11 cellular contexts compared by ENCODE assay signal in the genomic region with DNA sequence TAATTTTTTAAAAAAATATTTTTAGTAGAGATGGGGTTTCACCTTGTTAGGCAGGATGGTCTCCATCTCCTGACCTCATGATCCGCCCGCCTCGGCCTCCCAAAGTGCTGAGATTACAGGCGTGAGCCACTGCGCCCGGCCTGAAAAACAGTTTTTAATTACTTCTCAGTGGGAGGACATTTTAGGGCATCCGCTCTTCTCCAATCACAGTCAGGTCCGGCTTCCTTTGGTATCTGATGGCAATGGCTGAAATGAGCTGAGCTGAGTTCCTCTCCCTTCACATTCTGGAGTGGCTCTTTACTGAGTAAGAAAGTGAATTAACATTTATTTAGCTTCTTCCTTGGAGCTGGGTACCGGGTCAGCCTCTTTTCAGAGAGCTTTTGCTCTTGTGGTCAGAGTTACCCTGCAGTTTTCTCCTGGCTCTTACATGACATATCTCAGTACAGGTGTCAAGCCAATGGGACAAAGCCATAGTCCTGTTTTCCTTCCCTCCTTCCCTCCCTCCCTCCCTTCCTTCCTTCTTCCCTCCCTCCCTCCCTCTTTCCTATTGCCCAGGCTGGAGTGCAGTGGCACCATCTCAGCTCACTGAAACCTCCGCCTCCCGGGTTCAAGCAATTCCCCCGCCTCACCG. TPM values are rescaled to one million over a fixed set of nuclear protein-coding genes. Genes with fewer than 3 reads are reported as not detected.
DNase-seq lines count a peak whose midpoint lies in the region; ATAC-seq and TF ChIP-seq lines count a peak whose summit lies in the region.
"Had no signal": no experiment of that assay in that cellular context is flagged by ENCODE, and none has a peak within 500 bp of the region (broad histone marks: within the 10 kb centered on the region; RNA-seq: fewer than 3 reads in every experiment).

No MANE protein-coding gene starts in this region.

- peaks cover 11% of the 10 kb centered on the region for H3K4me1 ChIP-seq in CD4-positive, CD25-positive, alpha-beta regulatory T cell (ENCODE audit: control insufficient read depth, insufficient read depth, low read length, poor library complexity, severe bottlenecking)
- H3K4me1 ChIP-seq in GM23338 (ENCODE audit: insufficient read depth), result peaks cover 9% of the 10 kb centered on the region
- H3K4me1 ChIP-seq in transverse colon, result peaks cover 8 to 28% (median 10%) of the 10 kb centered on the region in 4 donors

- TF ChIP-seq POLR2A in transverse colon (IDR thresholded peaks at IDR 0.05), result no peak

- H3K9me3 ChIP-seq in CD4-positive, CD25-positive, alpha-beta regulatory T cell (ENCODE audit: control insufficient read depth in 2 of 2, low read length in 2 of 2), result no peaks in the 10 kb centered on the region
- no peaks in the 10 kb centered on the region for H3K9me3 ChIP-seq in transverse colon
- H3K9me3 ChIP-seq: tibial nerve had no signal

- H3K36me3 ChIP-seq in CD4-positive, CD25-positive, alpha-beta regulatory T cell (ENCODE audit: control insufficient read depth, insufficient read depth, low read length), result peaks cover 18% of the 10 kb centered on the region
- H3K36me3 ChIP-seq in GM23338 (ENCODE audit: insufficient read depth), result no peaks in the 10 kb centered on the region; the same call in 1 of the 2 replicates
- H3K36me3 ChIP-seq in transverse colon, result peaks cover 0 to 11% (median 0%) of the 10 kb centered on the region in 4 donors

- TF ChIP-seq CTCF in GM23338 (conservative IDR thresholded peaks at IDR 0.05; ENCODE audit: low read depth in 2 of 2) (no peak), brain (conservative IDR thresholded peaks at IDR 0.05) (no peak), transverse colon (IDR thresholded peaks at IDR 0.05) (no peak)

- no peaks in the 10 kb centered on the region for H3K9me2 ChIP-seq in GM23338 (ENCODE audit: insufficient read depth)

- peak overlapping the region; percentile 88; the same call in 1 of the 2 replicates for H2AFZ ChIP-seq in GM23338

- H3K4me2 ChIP-seq in GM23338, result peak overlapping the region; percentile 90

- no peak for ATAC-seq in CD4-positive, CD25-positive, alpha-beta regulatory T cell (ENCODE audit: low read depth in 2 of 2)
- ATAC-seq in GM23338 (no peak; the same call in 2 of the 3 replicates), GM18498 (IDR thresholded peaks at IDR 0.05; ENCODE audit: unreplicated experiment) (no peak)
- ATAC-seq in naive thymus-derived CD8-positive, alpha-beta T cell, result no peak

- no peaks in the 10 kb centered on the region for H4K20me1 ChIP-seq in GM23338 (replicated peaks; ENCODE audit: insufficient read depth)

- POLR2A ChIA-PET in naive thymus-derived CD8-positive, alpha-beta T cell (lab: Charles Lee), result interaction anchor here (1.5 kb wide), 1 partner anchor 972 kb away, joined by 5 read pairs; a partner anchor contains a TSS

- no peak for DNase-seq in CD4-positive, CD25-positive, alpha-beta regulatory T cell
- DNase-seq in GM23338 (ENCODE audit: low spot score), result peak; percentile 46
- DNase-seq in naive thymus-derived CD8-positive, alpha-beta T cell, result no peak
- no peak for DNase-seq in NCI-H345 (lab: John Stamatoyannopoulos, UW)
- DNase-seq in transverse colon, result no peak
- DNase-seq in NCI-H226, result no peak
- DNase-seq: activated CD8-positive, alpha-beta memory T cell treated with anti-CD3 and anti-CD28 coated beads, Interleukin-2, amount 50 U/mL, for 48 hours; NCI-H510A treated with DMSO at 0.1 percent for 48 hours had no signal

- TF ChIP-seq EP300 in transverse colon (IDR thresholded peaks at IDR 0.05; ENCODE audit: low read depth), result no peak

- in situ Hi-C loops in transverse colon (cut with MboI; ENCODE audit: low pct_ligation_motif_present in 1 of 4, low pct_unique_long_range_greater_than_20kb in 1 of 4, low sequenced_read_pairs in 3 of 4), result no loop called here

- H3F3A ChIP-seq in GM23338 (replicated peaks; ENCODE audit: low read depth), result peaks cover 9% of the 10 kb centered on the region; the same call in 1 of the 2 replicates

- peaks cover 0 to 2% (median 0%) of the 10 kb centered on the region in 7 donors for H3K9me3 Mint-ChIP-seq in CD4-positive, CD25-positive, alpha-beta regulatory T cell
- H3K9me3 Mint-ChIP-seq in GM23338 (no peaks in the 10 kb centered on the region), brain (no peaks in the 10 kb centered on the region)
- H3K9me3 Mint-ChIP-seq in naive thymus-derived CD8-positive, alpha-beta T cell, result no peaks in the 10 kb centered on the region

- H3K4me3 Mint-ChIP-seq in CD4-positive, CD25-positive, alpha-beta regulatory T cell, result peak overlapping the region in 3 of 4 donors; percentile 94 to 99 (median 97)
- H3K4me3 Mint-ChIP-seq in GM23338 (peak overlapping the region; percentile 98; the same call in 2 of the 3 replicates), brain (peak overlapping the region; percentile 88 to 97 (median 95))
- peak overlapping the region in 9 of 10 donors; percentile 94 to 98 (median 96) for H3K4me3 Mint-ChIP-seq in naive thymus-derived CD8-positive, alpha-beta T cell

- H3K27me3 Mint-ChIP-seq in CD4-positive, CD25-positive, alpha-beta regulatory T cell, result no peaks in the 10 kb centered on the region
- H3K27me3 Mint-ChIP-seq in GM23338 (ENCODE audit: insufficient read depth, low read depth, poor library complexity) (peaks cover 10% of the 10 kb centered on the region), brain (peaks cover 10% of the 10 kb centered on the region)
- H3K27me3 Mint-ChIP-seq in naive thymus-derived CD8-positive, alpha-beta T cell, result no peaks in the 10 kb centered on the region

- H3K27me3 ChIP-seq in CD4-positive, CD25-positive, alpha-beta regulatory T cell (ENCODE audit: control insufficient read depth, insufficient read depth, low read length), result no peaks in the 10 kb centered on the region
- H3K27me3 ChIP-seq in GM23338 (ENCODE audit: insufficient read depth) (no peaks in the 10 kb centered on the region), transverse colon (no peaks in the 10 kb centered on the region)
- H3K27me3 ChIP-seq: tibial nerve had no signal

- H3K4me3 ChIP-seq in CD4-positive, CD25-positive, alpha-beta regulatory T cell (ENCODE audit: low read depth, low read length), result no peak overlapping the region
- H3K4me3 ChIP-seq in GM23338 (peak overlapping the region; percentile 88), transverse colon (peak overlapping the region in 1 of 4 donors; percentile 85)

- H3K36me3 Mint-ChIP-seq in CD4-positive, CD25-positive, alpha-beta regulatory T cell, result peaks cover 11% of the 10 kb centered on the region
- H3K36me3 Mint-ChIP-seq in GM23338 (ENCODE audit: low read depth) (no peaks in the 10 kb centered on the region), brain (peaks cover 19% of the 10 kb centered on the region)
- H3K36me3 Mint-ChIP-seq in naive thymus-derived CD8-positive, alpha-beta T cell, result peaks cover 0 to 27% (median 0%) of the 10 kb centered on the region in 3 donors

- peaks cover 19% of the 10 kb centered on the region for H3K79me2 ChIP-seq in GM23338 (replicated peaks; ENCODE audit: insufficient read depth)

- peaks cover 17 to 35% (median 25%) of the 10 kb centered on the region in 4 donors for H3K4me1 Mint-ChIP-seq in CD4-positive, CD25-positive, alpha-beta regulatory T cell
- peaks cover 16% of the 10 kb centered on the region; the same call in 2 of the 3 replicates for H3K4me1 Mint-ChIP-seq in GM23338
- peaks cover 36% of the 10 kb centered on the region for H3K4me1 Mint-ChIP-seq in brain
- H3K4me1 Mint-ChIP-seq in naive thymus-derived CD8-positive, alpha-beta T cell, result peaks cover 12 to 27% (median 23%) of the 10 kb centered on the region in 4 donors

- intact Hi-C loops in transverse colon (cut with DNase I; ENCODE audit: low total_unique reads), result no loop called here

- H3K27ac ChIP-seq in CD4-positive, CD25-positive, alpha-beta regulatory T cell (ENCODE audit: insufficient read depth, low read length, poor library complexity, severe bottlenecking), result no peak overlapping the region
- H3K27ac ChIP-seq in GM23338 (ENCODE audit: low read depth), result peak overlapping the region; percentile 76; the same call in 1 of the 2 replicates
- H3K27ac ChIP-seq in transverse colon, result no peak overlapping the region

- WGBS in transverse colon (ENCODE audit: low coverage in 1 of 2), 2 donors, result 26 to 70% methylated on average over 3 to 13 of the region's 13 CpGs

- H3K27ac Mint-ChIP-seq in CD4-positive, CD25-positive, alpha-beta regulatory T cell, result peak overlapping the region; percentile 78 to 96 (median 88)
- H3K27ac Mint-ChIP-seq in GM23338 (peak overlapping the region; percentile 97), brain (peak overlapping the region in 2 of 5 experiments; percentile 95)
- H3K27ac Mint-ChIP-seq in naive thymus-derived CD8-positive, alpha-beta T cell, result peak overlapping the region in 6 of 10 donors; percentile 14 to 98 (median 92)

TF ChIP-seq in GM23338, 12 proteins besides CTCF, POLR2A, EP300 and RAD21 (continues in another document):
- TF ChIP-seq ZNF114 (CRISPR knock-in tag; IDR thresholded peaks at IDR 0.05), result no peak
- TF ChIP-seq ZNF331 (CRISPR knock-in tag; IDR thresholded peaks at IDR 0.05; ENCODE audit: low read depth), result no peak

RNA-seq across cellular contexts. Expression of a gene that starts 1.1 kb away (rescaled TPM):
- 19.9 TPM for total RNA-seq in CD4-positive, CD25-positive, alpha-beta regulatory T cell
- polyA plus RNA-seq in CD4-positive, CD25-positive, alpha-beta regulatory T cell, result 10 to 100 TPM; 18.6 to 25.5 (median 24.5) TPM
- 26.4 and 41.3 TPM in 2 replicates for total RNA-seq in GM23338 (2014; rRNA removed; shearing (Covaris generic))
- polyA plus RNA-seq in GM23338 (2016; fragmentation: Nextera tagmentation; extraction: Ambion mirVana) (10.8 and 11.8 TPM in 2 replicates), brain (ENCODE audit: insufficient read depth, low read depth, low replicate concordance) (4.6 TPM)
- 10 to 100 TPM; 22.1 to 28.3 TPM for total RNA-seq in naive thymus-derived CD8-positive, alpha-beta T cell
- 10 to 100 TPM; 19.5 to 29.1 (median 24.8) TPM for polyA plus RNA-seq in naive thymus-derived CD8-positive, alpha-beta T cell
- total RNA-seq in transverse colon, result 10 to 100 TPM in 2 of 4 donors, 1 to 10 TPM in 2; 7.1 to 20.3 (median 10.4) TPM
